Comparison of ENCODE assay signal across 8 cellular contexts in genomic region chr1:155598842-155599331, GRCh38. TPM values are rescaled to one million over a fixed set of nuclear protein-coding genes. Genes with fewer than 3 reads are reported as not detected.
DNase-seq lines count a peak whose midpoint lies in the region; ATAC-seq and TF ChIP-seq lines count a peak whose summit lies in the region.

No MANE protein-coding gene starts in this region.

- peak overlapping the region; percentile 51 for H3K4me3 Mint-ChIP-seq in activated CD8-positive, alpha-beta T cell treated with anti-CD3 and anti-CD28 coated beads for 36 hours

- no peaks in the 10 kb centered on the region for H3K27me3 Mint-ChIP-seq in activated CD8-positive, alpha-beta T cell treated with anti-CD3 and anti-CD28 coated beads for 36 hours

- TF ChIP-seq CTCF in activated CD8-positive, alpha-beta T cell treated with anti-CD3 and anti-CD28 coated beads for 36 hours (IDR thresholded peaks at IDR 0.05) = no peak
- peak; percentile 20 for TF ChIP-seq CTCF in retinal pigment epithelial cell (conservative IDR thresholded peaks at IDR 0.05; ENCODE audit: low read depth, low read length)
- no peak for TF ChIP-seq CTCF in esophagus squamous epithelium (IDR thresholded peaks at IDR 0.05)
- TF ChIP-seq CTCF in omental fat pad (IDR thresholded peaks at IDR 0.05) = no peak
- no peak for TF ChIP-seq CTCF in GM10248 (IDR thresholded peaks at IDR 0.05; ENCODE audit: control extremely low read depth, extremely low read depth, low read depth, missing control alignments)

- in situ Hi-C loops in HAP-1 (cut with MboI; ENCODE audit: low sequenced_read_pairs) = no loop called here

- 12 to 27% methylated on average over 10 to 11 of the region's 12 CpGs for WGBS in esophagus squamous epithelium, 2 donors

- H3K27ac Mint-ChIP-seq in activated CD8-positive, alpha-beta T cell treated with anti-CD3 and anti-CD28 coated beads for 36 hours = peak overlapping the region; percentile 40

- no peak overlapping the region for H3K27ac ChIP-seq in esophagus squamous epithelium

- no peaks in the 10 kb centered on the region for H3K36me3 Mint-ChIP-seq in activated CD8-positive, alpha-beta T cell treated with anti-CD3 and anti-CD28 coated beads for 36 hours (ENCODE audit: low read depth)

- H3K36me3 ChIP-seq in HAP-1 (replicated peaks) = no peaks in the 10 kb centered on the region
- no peaks in the 10 kb centered on the region for H3K36me3 ChIP-seq in esophagus squamous epithelium

- DNase-seq in HAP-1 (ENCODE audit: low spot score in 2 of 2) = peak; percentile 50 to 74
- DNase-seq in activated CD8-positive, alpha-beta T cell treated with anti-CD3 and anti-CD28 coated beads for 36 hours = peak; percentile 15
- DNase-seq in globus pallidus (ENCODE audit: low spot score) = peak; percentile 60
- no peak for DNase-seq in retinal pigment epithelial cell (ENCODE audit: low read depth)
- DNase-seq in esophagus squamous epithelium (lab: John Stamatoyannopoulos, UW) = no peak
- no peak for DNase-seq in omental fat pad (ENCODE audit: low spot score)
- no peak for DNase-seq in GM10248 (ENCODE audit: extremely low spot score)
- no peak for DNase-seq in NCI-H748 treated with DMSO at 0.1 percent for 48 hours (lab: John Stamatoyannopoulos, UW)

- CTCF ChIA-PET in activated CD8-positive, alpha-beta T cell treated with anti-CD3 and anti-CD28 coated beads for 36 hours (lab: Charles Lee) = interaction anchor here (1.0 to 3.2 kb wide), 2 partner anchors 11 to 348 kb away, joined by 4 to 19 read pairs; no protein-coding TSS in a partner anchor
- CTCF ChIA-PET in GM10248 (lab: Yijun Ruan, JAX) = interaction anchor here (1.1 to 1.4 kb wide), 3 partner anchors 10 to 348 kb away, joined by 3 to 5 read pairs (median 4); partner anchors contain the start of gene MSTO1

- intact Hi-C loops in activated CD8-positive, alpha-beta T cell treated with anti-CD3 and anti-CD28 coated beads for 36 hours (cut with micrococcal nuclease) = loop anchor here (10.0 kb wide), 1 partner anchor 344 kb away; the partner anchor contains the start of gene ENTREP3
- intact Hi-C loops in esophagus squamous epithelium (cut with DNase I) = no loop called here

- peaks cover 10% of the 10 kb centered on the region for H3K4me1 Mint-ChIP-seq in activated CD8-positive, alpha-beta T cell treated with anti-CD3 and anti-CD28 coated beads for 36 hours (ENCODE audit: low read depth)

- H3K27me3 ChIP-seq in HAP-1 (ENCODE audit: low read depth) (no peaks in the 10 kb centered on the region), esophagus squamous epithelium (peaks cover 0 to 5% (median 0%) of the 10 kb centered on the region in 4 donors)

- H3K4me3 ChIP-seq in HAP-1 = no peak overlapping the region; the same call in 1 of the 2 replicates
- no peak overlapping the region for H3K4me3 ChIP-seq in retinal pigment epithelial cell (ENCODE audit: low read length)
- peak overlapping the region in 1 of 4 donors; percentile 39 for H3K4me3 ChIP-seq in esophagus squamous epithelium

- POLR2A ChIA-PET in activated CD8-positive, alpha-beta T cell treated with anti-CD3 and anti-CD28 coated beads for 36 hours (lab: Charles Lee) = interaction anchor here (1.0 kb wide), 1 partner anchor 36 kb away, joined by 3 read pairs; the partner anchor contains the start of gene ASH1L
- POLR2A ChIA-PET in GM10248 (lab: Yijun Ruan, JAX) = no interaction called here

- no peak for TF ChIP-seq POLR2A in esophagus squamous epithelium (IDR thresholded peaks at IDR 0.05)

- H3K9me3 Mint-ChIP-seq in activated CD8-positive, alpha-beta T cell treated with anti-CD3 and anti-CD28 coated beads for 36 hours = no peaks in the 10 kb centered on the region

- H3K4me1 ChIP-seq in HAP-1 (peaks cover 18% of the 10 kb centered on the region), esophagus squamous epithelium (peaks cover 4 to 20% (median 5%) of the 10 kb centered on the region in 3 donors)

- no peaks in the 10 kb centered on the region for H3K9me3 ChIP-seq in HAP-1
- no peaks in the 10 kb centered on the region for H3K9me3 ChIP-seq in esophagus squamous epithelium

- peak; percentile 42 for ATAC-seq in activated CD8-positive, alpha-beta T cell treated with anti-CD3 and anti-CD28 coated beads for 36 hours
- no peak for ATAC-seq in omental fat pad (ENCODE audit: low FRiP score)

RNA-seq across cellular contexts. Expression of gene MSTO1, which starts 11.1 kb away (rescaled TPM):
- total RNA-seq in activated CD8-positive, alpha-beta T cell treated with anti-CD3 and anti-CD28 coated beads for 36 hours = 10 to 100 TPM; 52.3 to 57.1 TPM
- total RNA-seq in esophagus squamous epithelium = 10 to 100 TPM in 3 of 4 donors, 1 to 10 TPM in 1; 2.6 to 17.9 (median 13.6) TPM
- 10 to 100 TPM; 16.8 to 50.9 (median 18.4) TPM for total RNA-seq in omental fat pad

RNA-seq across cellular contexts. Expression of gene ASH1L, which starts 36.3 kb away (rescaled TPM):
- 10 to 100 TPM; 30.3 to 31.6 TPM for total RNA-seq in activated CD8-positive, alpha-beta T cell treated with anti-CD3 and anti-CD28 coated beads for 36 hours
- 10 to 100 TPM; 27.6 to 57.4 (median 31.2) TPM for total RNA-seq in esophagus squamous epithelium
- total RNA-seq in omental fat pad = 10 to 100 TPM; 60.8 to 72.2 (median 65.6) TPM

Comparison
In these comparisons a context has a peak if more than half of its experiments do, and no peak if none do; other contexts are left out.
1. DNase-seq: peak in HAP-1 (2 of 2), activated CD8-positive, alpha-beta T cell treated with anti-CD3 and anti-CD28 coated beads for 36 hours (single experiment) and globus pallidus (single experiment); none in retinal pigment epithelial cell (single experiment), esophagus squamous epithelium (single experiment), omental fat pad (single experiment), GM10248 (single experiment) and NCI-H748 treated with DMSO at 0.1 percent for 48 hours (single experiment).